Comparison of ENCODE assay signal across 9 cellular contexts in the genomic region with DNA sequence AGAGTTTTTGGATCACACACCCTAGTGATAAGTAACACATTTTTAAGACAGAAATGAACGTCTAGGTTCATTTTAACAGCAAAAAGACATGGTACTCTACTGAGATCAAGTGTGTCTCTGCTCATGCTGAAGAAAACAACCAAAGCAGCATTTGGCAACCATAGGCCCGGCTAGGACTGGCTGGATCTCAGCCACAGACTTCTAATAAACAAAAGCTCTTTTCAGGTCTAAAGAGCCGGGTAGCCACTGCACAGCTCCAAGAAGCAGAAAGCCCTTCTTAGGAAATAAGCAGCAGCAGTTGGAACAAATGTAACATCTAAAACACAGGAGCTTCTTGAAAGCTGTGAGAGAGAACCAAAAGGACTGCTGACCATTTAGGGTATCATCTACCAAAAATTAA. TPM values are rescaled to one million over a fixed set of nuclear protein-coding genes. Genes with fewer than 3 reads are reported as not detected.
DNase-seq lines count a peak whose midpoint lies in the region; ATAC-seq and TF ChIP-seq lines count a peak whose summit lies in the region.
"Had no signal": no experiment of that assay in that cellular context is flagged by ENCODE, and none has a peak within 500 bp of the region (broad histone marks: within the 10 kb centered on the region; RNA-seq: fewer than 3 reads in every experiment).

No MANE protein-coding gene starts in this region.

- peak; percentile 64 for ATAC-seq in Right ventricle myocardium superior (ENCODE audit: poor library complexity)

- intact Hi-C loops in ascending aorta (cut with DNase I): no loop called here
- intact Hi-C loops in Right ventricle myocardium superior (cut with DNase I): loop anchor here (2.0 kb wide), 1 partner anchor 129 kb away; no protein-coding TSS in a partner anchor
- intact Hi-C loops in ovary (cut with DNase I): no loop called here
- intact Hi-C loops in lower leg skin (cut with DNase I; ENCODE audit: low total_unique reads): no loop called here

- TF ChIP-seq EP300 in ovary (IDR thresholded peaks at IDR 0.05): no peak

- no peak for TF ChIP-seq CTCF in ascending aorta (IDR thresholded peaks at IDR 0.05)
- no peak for TF ChIP-seq CTCF in ovary (IDR thresholded peaks at IDR 0.05)
- TF ChIP-seq CTCF in lower leg skin (IDR thresholded peaks at IDR 0.05): no peak

- H3K79me2 ChIP-seq in ACC112 (ENCODE audit: control insufficient read depth, insufficient read depth, low read length, unreplicated experiment): peaks cover 26% of the 10 kb centered on the region

- no peaks in the 10 kb centered on the region for H3K27me3 ChIP-seq in ACC112 (ENCODE audit: insufficient read depth, low read length)
- H3K27me3 ChIP-seq in ascending aorta: no peaks in the 10 kb centered on the region
- H3K27me3 ChIP-seq in ovary: no peaks in the 10 kb centered on the region

- no peak for DNase-seq in ascending aorta (ENCODE audit: low spot score in 2 of 2)
- peak; percentile 51 for DNase-seq in Right ventricle myocardium superior
- DNase-seq in ovary: peak; percentile 58 to 73 (median 65)
- no peak for DNase-seq in SHP77 treated with DMSO at 0.1 percent for 48 hours (lab: John Stamatoyannopoulos, UW)
- no peak for DNase-seq in lower leg skin (ENCODE audit: low spot score in 2 of 2)
- no peak for DNase-seq in glomerular visceral epithelial cell (ENCODE audit: extremely low spot score)
- no peak for DNase-seq in retina
- DNase-seq: activated naive CD8-positive, alpha-beta T cell treated with anti-CD3 and anti-CD28 coated beads for 36 hours had no signal

- H3K9me3 ChIP-seq in ascending aorta (no peaks in the 10 kb centered on the region), ovary (no peaks in the 10 kb centered on the region)

- peaks cover 15% of the 10 kb centered on the region for H3K4me1 ChIP-seq in ACC112 (ENCODE audit: control insufficient read depth, insufficient read depth, low read length, unreplicated experiment)
- peaks cover 11 to 57% of the 10 kb centered on the region in 2 donors for H3K4me1 ChIP-seq in ascending aorta
- peaks cover 9% of the 10 kb centered on the region for H3K4me1 ChIP-seq in ovary (ENCODE audit: insufficient read depth)

- H3K36me3 ChIP-seq in ACC112 (ENCODE audit: insufficient read depth, low read length) (no peaks in the 10 kb centered on the region), ascending aorta (peaks cover 10 to 17% of the 10 kb centered on the region in 2 donors), ovary (no peaks in the 10 kb centered on the region)

- H3K4me3 ChIP-seq in ACC112 (ENCODE audit: low read depth, low read length) (no peak overlapping the region), ascending aorta (peak overlapping the region in 1 of 2 donors; percentile 8), ovary (no peak overlapping the region), lower leg skin (ENCODE audit: low read depth, poor library complexity, severe bottlenecking) (no peak overlapping the region)

- H2AFZ ChIP-seq in ACC112 (ENCODE audit: low read length, unreplicated experiment): no peak overlapping the region

- H3K27ac ChIP-seq in ACC112 (ENCODE audit: low read depth, low read length): peak overlapping the region; percentile 12; the same call in 1 of the 2 replicates
- peak overlapping the region; percentile 76 to 85 for H3K27ac ChIP-seq in ascending aorta
- H3K27ac ChIP-seq in ovary: peak overlapping the region; percentile 35 to 84

- TF ChIP-seq POLR2A in ovary (IDR thresholded peaks at IDR 0.05): no peak
- TF ChIP-seq POLR2A in lower leg skin (IDR thresholded peaks at IDR 0.05): no peak

- WGBS in ovary, 3 donors: 0 to 9% (median 5%) methylated on average over 3 of the region's 3 CpGs
- 14 to 30% methylated on average over 3 of the region's 3 CpGs for WGBS in lower leg skin, 2 donors

RNA-seq across cellular contexts. Expression of a gene that starts 37.7 kb away (rescaled TPM):
- total RNA-seq in ascending aorta (42.1 TPM), Right ventricle myocardium superior (40.2 TPM), ovary (10 to 100 TPM; 36.1 to 70.3 (median 60.9) TPM), lower leg skin (10 to 100 TPM; 22.1 to 36.5 (median 29.7) TPM)
- polyA plus RNA-seq in ovary: 10 to 100 TPM; 26.6 to 77.2 TPM

Comparison
In these comparisons a context has a peak if more than half of its experiments do, and no peak if none do; other contexts are left out.
1. H3K27ac ChIP-seq: peak in every context shown above with its lines; median percentile 80 in ascending aorta; 60 in ovary; 12 in ACC112.
2. DNase-seq: peak in Right ventricle myocardium superior (single experiment) and ovary (5 of 5); none in ascending aorta (0 of 2), SHP77 treated with DMSO at 0.1 percent for 48 hours (single experiment), lower leg skin (0 of 2), glomerular visceral epithelial cell (single experiment) and retina (single experiment).